8 cellular contexts compared by ENCODE assay signal in the genomic region with DNA sequence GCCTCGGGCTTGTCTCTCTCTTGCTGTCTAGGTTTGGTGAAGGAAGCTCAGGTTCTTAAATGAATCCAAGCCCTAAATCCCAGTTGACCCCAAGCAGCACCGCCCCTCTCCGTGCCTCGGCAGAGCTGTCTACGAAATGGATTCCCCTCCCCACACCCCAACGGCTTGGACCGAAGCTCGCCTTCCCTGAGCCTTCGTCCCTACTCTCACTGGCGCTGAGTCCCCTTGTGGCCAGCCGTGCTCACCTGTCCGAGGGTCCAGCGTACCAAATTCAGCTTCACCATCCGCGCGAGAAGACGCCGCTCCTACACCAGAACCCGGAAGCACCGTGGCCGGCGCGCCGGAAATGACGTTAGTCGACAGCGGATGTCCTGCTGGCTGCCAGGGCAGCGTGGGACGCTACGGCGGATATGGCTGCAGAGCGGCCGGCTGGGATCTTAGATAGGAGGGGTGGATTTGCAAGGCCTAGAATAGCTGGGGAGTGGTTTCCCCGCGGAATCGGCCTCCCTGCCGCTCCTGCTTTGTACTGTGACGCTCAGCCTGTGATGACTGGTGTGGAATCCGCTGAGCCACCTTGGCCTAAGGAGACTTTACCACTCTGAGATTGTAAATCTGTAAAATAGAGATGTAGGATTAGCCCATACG. TPM values are rescaled to one million over a fixed set of nuclear protein-coding genes. Genes with fewer than 3 reads are reported as not detected.
DNase-seq lines count a peak whose midpoint lies in the region; ATAC-seq and TF ChIP-seq lines count a peak whose summit lies in the region.

TFIP11 (minus strand) TSS at position 325 of the 645 bp plus-strand sequence. CDS start 2,201 bp downstream, outside the sequence.

- DNase-seq in GM10266 (ENCODE audit: extremely low spot score) (peak; percentile 89), NCI-H1105 treated with DMSO at 0.1 percent for 48 hours (lab: John Stamatoyannopoulos, UW) (peak; percentile 69), SW480 (ENCODE audit: low spot score) (peak; percentile 75), Right ventricle myocardium inferior (ENCODE audit: missing footprints) (peak; percentile 98), ovary (peak; percentile 88 to 97 (median 93))
- peak; percentile 97 for DNase-seq in activated naive CD8-positive, alpha-beta T cell treated with anti-CD3 and anti-CD28 coated beads, Interleukin-2, amount 50 U/mL, for 24 hours

- peaks cover 20% of the 10 kb centered on the region for H3K36me3 Mint-ChIP-seq in activated naive CD8-positive, alpha-beta T cell treated with anti-CD3 and anti-CD28 coated beads, Interleukin-2, amount 50 U/mL, for 24 hours (ENCODE audit: low read depth)

- peaks cover 37% of the 10 kb centered on the region for H3K4me1 Mint-ChIP-seq in activated naive CD8-positive, alpha-beta T cell treated with anti-CD3 and anti-CD28 coated beads, Interleukin-2, amount 50 U/mL, for 24 hours

- H3K36me3 ChIP-seq in ovary (no peaks in the 10 kb centered on the region), thymus (ENCODE audit: control insufficient read depth, insufficient read depth) (peaks cover 22% of the 10 kb centered on the region)

- H3K4me3 ChIP-seq in ovary (peak within 1 kb of the TSS; percentile 87), thymus (ENCODE audit: low read length) (peak within 1 kb of the TSS; percentile 66)

- no peaks in the 10 kb centered on the region for H3K9me3 Mint-ChIP-seq in activated naive CD8-positive, alpha-beta T cell treated with anti-CD3 and anti-CD28 coated beads, Interleukin-2, amount 50 U/mL, for 24 hours

- TF ChIP-seq POLR2A in ovary (IDR thresholded peaks at IDR 0.05) = peak; percentile 63

- peak; percentile 11 for TF ChIP-seq CTCF in GM10266 (IDR thresholded peaks at IDR 0.05; ENCODE audit: control insufficient read depth, insufficient read depth, low read depth, missing control alignments)
- TF ChIP-seq CTCF in ovary (IDR thresholded peaks at IDR 0.05) = peak in 1 of 3 donors; percentile 9

- peak within 1 kb of the TSS; percentile 100 for H3K4me3 Mint-ChIP-seq in activated naive CD8-positive, alpha-beta T cell treated with anti-CD3 and anti-CD28 coated beads, Interleukin-2, amount 50 U/mL, for 24 hours

- H3K27ac Mint-ChIP-seq in activated naive CD8-positive, alpha-beta T cell treated with anti-CD3 and anti-CD28 coated beads, Interleukin-2, amount 50 U/mL, for 24 hours = peak within 1 kb of the TSS; percentile 96

- intact Hi-C loops in Right ventricle myocardium inferior (cut with DNase I) = no loop called here
- intact Hi-C loops in ovary (cut with DNase I) = no loop called here

- H3K27me3 ChIP-seq in ovary (no peaks in the 10 kb centered on the region), thymus (ENCODE audit: control insufficient read depth, insufficient read depth) (no peaks in the 10 kb centered on the region)

- peak within 1 kb of the TSS in 1 of 2 donors; percentile 37 for H3K27ac ChIP-seq in ovary
- peak within 1 kb of the TSS; percentile 69 for H3K27ac ChIP-seq in thymus (ENCODE audit: low read depth)

- no peak for TF ChIP-seq EP300 in ovary (IDR thresholded peaks at IDR 0.05)

- no peaks in the 10 kb centered on the region for H3K27me3 Mint-ChIP-seq in activated naive CD8-positive, alpha-beta T cell treated with anti-CD3 and anti-CD28 coated beads, Interleukin-2, amount 50 U/mL, for 24 hours

- peaks cover 6% of the 10 kb centered on the region for H3K4me1 ChIP-seq in ovary (ENCODE audit: insufficient read depth)
- peaks cover 7% of the 10 kb centered on the region for H3K4me1 ChIP-seq in thymus (ENCODE audit: control insufficient read depth, insufficient read depth, low read length)

- WGBS in ovary, 3 donors = 0 to 1% (median 0%) methylated on average over 39 to 40 of the region's 40 CpGs
- WGBS in thymus = under 1% methylated on average over 40 of the region's 40 CpGs

- ATAC-seq in HG02623 (IDR thresholded peaks at IDR 0.05; ENCODE audit: unreplicated experiment) (peak; percentile 86), Right ventricle myocardium inferior (peak; percentile 97)
- ATAC-seq in activated naive CD8-positive, alpha-beta T cell treated with anti-CD3 and anti-CD28 coated beads, Interleukin-2, amount 50 U/mL, for 24 hours = peak; percentile 99

- H3K9me3 ChIP-seq in ovary = no peaks in the 10 kb centered on the region
- no peaks in the 10 kb centered on the region for H3K9me3 ChIP-seq in thymus (ENCODE audit: control insufficient read depth)

RNA-seq across cellular contexts. Expression of gene TFIP11, which starts in this region (rescaled TPM):
- 20.3 TPM for total RNA-seq in Right ventricle myocardium inferior
- 10 to 100 TPM; 10.8 to 31.0 (median 26.3) TPM for total RNA-seq in ovary
- polyA plus RNA-seq in ovary = 10 to 100 TPM; 14.0 to 28.9 TPM
- polyA plus RNA-seq in thymus = 32.9 TPM
